12 cellular contexts compared by ENCODE assay signal in the genomic region with DNA sequence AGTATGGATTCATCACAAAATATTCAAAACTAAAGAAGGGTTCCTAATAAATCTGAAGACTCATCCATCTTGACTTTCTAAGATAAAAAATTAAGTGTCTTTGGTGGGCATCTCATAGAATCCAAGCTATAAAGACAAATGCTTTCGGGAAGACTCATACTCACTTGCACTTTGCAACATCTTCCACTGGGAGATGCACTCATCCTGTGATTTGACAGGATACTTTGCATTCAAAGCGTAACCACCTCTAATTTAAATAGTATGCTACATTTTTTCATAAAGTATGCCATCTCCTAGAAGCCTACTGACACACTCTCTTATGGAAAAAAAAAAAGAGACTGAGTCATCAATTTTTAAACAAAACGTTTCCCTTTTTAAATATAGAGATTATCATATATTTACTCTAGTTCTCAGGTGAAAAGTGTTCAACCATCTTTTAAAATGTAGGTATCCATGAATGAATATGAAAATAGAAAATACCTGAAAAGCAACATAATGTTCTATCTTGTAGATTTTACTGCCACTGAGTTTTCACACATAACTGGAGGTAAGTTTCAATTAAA.
DNase-seq lines count a peak whose midpoint lies in the region; ATAC-seq, FAIRE-seq and TF ChIP-seq lines count a peak whose summit lies in the region.
"Had no signal": no experiment of that assay in that cellular context is flagged by ENCODE, and none has a peak within 500 bp of the region (broad histone marks: within the 10 kb centered on the region; RNA-seq: fewer than 3 reads in every experiment).

No MANE protein-coding gene starts in this region.

- H3K4me2 ChIP-seq in HepG2 (ENCODE audit: low read depth, low read length) = no peak overlapping the region

- 7% methylated on average over 3 of the region's 3 CpGs for WGBS in HepG2 (ENCODE audit: low lambda C conversion rate)
- WGBS in right lobe of liver (ENCODE audit: insufficient coverage, low coverage, low lambda C conversion rate, missing lambda C conversion rate) = 30% methylated on average over 3 of the region's 3 CpGs
- 60 to 70% methylated on average over 3 of the region's 3 CpGs for WGBS in body of pancreas, 2 donors

- TF ChIP-seq POLR2A in HepG2 (IDR thresholded peaks at IDR 0.05; ENCODE audit: insufficient read depth in 1 of 2, low read depth in 2 of 2, low read length in 2 of 2) (no peak), right lobe of liver (IDR thresholded peaks at IDR 0.05) (no peak), body of pancreas (IDR thresholded peaks at IDR 0.05) (no peak)

- intact Hi-C loops in HepG2 (cut with micrococcal nuclease; ENCODE audit: unreplicated experiment) (loop anchor here (10.0 kb wide), 1 partner anchor 228 kb away; no protein-coding TSS in a partner anchor), right lobe of liver (cut with DNase I) (no loop called here), body of pancreas (cut with DNase I) (no loop called here)

- TF ChIP-seq EP300 in HepG2 (IDR thresholded peaks at IDR 0.05; ENCODE audit: low read depth in 2 of 2, low read length in 2 of 2) = no peak
- TF ChIP-seq EP300 in HepG2 (CRISPR knock-in tag; IDR thresholded peaks at IDR 0.05; ENCODE audit: borderline replicate concordance) = no peak

- H3K27me3 ChIP-seq in HepG2 (ENCODE audit: control insufficient read depth in 1 of 2, insufficient read depth in 2 of 2, low read length in 2 of 2) = no peaks in the 10 kb centered on the region
- H3K27me3 ChIP-seq in right lobe of liver = no peaks in the 10 kb centered on the region
- H3K27me3 ChIP-seq in body of pancreas = no peaks in the 10 kb centered on the region
- peaks cover 2% of the 10 kb centered on the region for H3K27me3 ChIP-seq in WERI-Rb-1 (ENCODE audit: insufficient read depth, low read depth, severe bottlenecking)
- H3K27me3 ChIP-seq: suprapubic skin had no signal

- TF ChIP-seq CTCF in HepG2 (CRISPR knock-in tag; IDR thresholded peaks at IDR 0.05) (peak; percentile 38; the same call in 1 of the 2 replicates), right lobe of liver (IDR thresholded peaks at IDR 0.05) (peak in 2 of 4 donors; percentile 8 to 37), body of pancreas (IDR thresholded peaks at IDR 0.05) (no peak), WERI-Rb-1 (IDR thresholded peaks at IDR 0.05; ENCODE audit: low read depth, low read length) (no peak)

- POLR2A ChIA-PET in HepG2 (lab: Yijun Ruan, JAX) = no interaction called here

- no peaks in the 10 kb centered on the region for H4K20me1 ChIP-seq in HepG2 (ENCODE audit: insufficient read depth, low read length)

- H3K36me3 ChIP-seq in HepG2 (replicated peaks in 1 of 2; ENCODE audit: control insufficient read depth in 1 of 2, insufficient read depth in 2 of 2, low read length in 2 of 2) (no peaks in the 10 kb centered on the region), right lobe of liver (no peaks in the 10 kb centered on the region), body of pancreas (replicated peaks in 1 of 2; ENCODE audit: insufficient read depth in 1 of 2, low read depth in 2 of 2) (no peaks in the 10 kb centered on the region), WERI-Rb-1 (no peaks in the 10 kb centered on the region)
- H3K36me3 ChIP-seq: suprapubic skin had no signal

- no peak for ATAC-seq in HepG2
- ATAC-seq in right lobe of liver = no peak
- ATAC-seq in body of pancreas = no peak
- no peak for ATAC-seq in activated naive CD4-positive, alpha-beta T cell treated with anti-CD3 and anti-CD28 coated beads, Interleukin-2, amount 50 U/mL, for 72 hours
- ATAC-seq: activated T-cell treated with anti-CD3 and anti-CD28 coated beads, Interleukin-2, amount 50 U/mL, for 4 hours had no signal

- no peak overlapping the region for H3K9ac ChIP-seq in HepG2 (ENCODE audit: insufficient read depth, low read depth, low read length)

- no peak for FAIRE-seq in HepG2 (lab: Jason Lieb, UNC)

- no peaks in the 10 kb centered on the region for H3K4me1 ChIP-seq in HepG2 (ENCODE audit: insufficient read depth, low read length)
- no peaks in the 10 kb centered on the region for H3K4me1 ChIP-seq in right lobe of liver
- peaks cover 6% of the 10 kb centered on the region for H3K4me1 ChIP-seq in body of pancreas
- H3K4me1 ChIP-seq: suprapubic skin had no signal

- H3K9me3 ChIP-seq in HepG2 (ENCODE audit: low read length) (no peaks in the 10 kb centered on the region), right lobe of liver (no peaks in the 10 kb centered on the region), body of pancreas (no peaks in the 10 kb centered on the region), WERI-Rb-1 (ENCODE audit: severe bottlenecking) (no peaks in the 10 kb centered on the region)
- H3K9me3 ChIP-seq: suprapubic skin had no signal

- no peak overlapping the region for H3K4me3 ChIP-seq in HepG2 (replicated peaks in 1 of 3; ENCODE audit: insufficient read depth in 1 of 3, low read depth in 2 of 3, low read length in 3 of 3)
- H3K4me3 ChIP-seq in right lobe of liver = no peak overlapping the region
- no peak overlapping the region for H3K4me3 ChIP-seq in body of pancreas
- no peak overlapping the region for H3K4me3 ChIP-seq in WERI-Rb-1 (ENCODE audit: low read depth, low read length)
- H3K4me3 ChIP-seq: suprapubic skin had no signal

- H3K79me2 ChIP-seq in HepG2 (ENCODE audit: insufficient read depth, low read length) = no peaks in the 10 kb centered on the region

- H2AFZ ChIP-seq in HepG2 (ENCODE audit: low read length) = no peak overlapping the region

- DNase-seq in HepG2 (ENCODE audit: low spot score) = peak; percentile 0
- DNase-seq in right lobe of liver = no peak
- DNase-seq in RKO (ENCODE audit: low spot score) = peak; percentile 46
- peak; percentile 30 for DNase-seq in fibroblast of gingiva (ENCODE audit: low read depth)
- no peak for DNase-seq in body of pancreas
- no peak for DNase-seq in activated naive CD4-positive, alpha-beta T cell treated with anti-CD3 and anti-CD28 coated beads, Interleukin-2, amount 50 U/mL, for 72 hours (ENCODE audit: low spot score in 2 of 2)
- no peak for DNase-seq in WERI-Rb-1
- no peak for DNase-seq in NOMO-1 treated with DMSO at 0.1 percent for 48 hours (lab: John Stamatoyannopoulos, UW; ENCODE audit: unreplicated experiment)
- DNase-seq: activated T-cell treated with anti-CD3 and anti-CD28 coated beads, Interleukin-2, amount 50 U/mL, for 4 hours; stimulated activated CD4-positive, alpha-beta T cell treated with anti-CD3 and anti-CD28 coated beads, Interleukin-15, amount 100 ng/mL, for 24 hours; T-helper 1 cell had no signal

- H3K27ac ChIP-seq in HepG2 (ENCODE audit: extremely low read length, insufficient read depth, low read length) (no peak overlapping the region), right lobe of liver (no peak overlapping the region), body of pancreas (no peak overlapping the region), WERI-Rb-1 (no peak overlapping the region)
- H3K27ac ChIP-seq: suprapubic skin had no signal

- no peak overlapping the region for H3K27ac Mint-ChIP-seq in activated naive CD4-positive, alpha-beta T cell treated with anti-CD3 and anti-CD28 coated beads, Interleukin-2, amount 50 U/mL, for 72 hours

- in situ Hi-C loops in HepG2 (cut with HindIII; ENCODE audit: extremely low pct_ligation_motif_present, low pct_unique_long_range_greater_than_20kb) = no loop called here

- no peak for TF ChIP-seq RAD21 in HepG2 (CRISPR knock-in tag; IDR thresholded peaks at IDR 0.05)

- H3K9me3 Mint-ChIP-seq in activated naive CD4-positive, alpha-beta T cell treated with anti-CD3 and anti-CD28 coated beads, Interleukin-2, amount 50 U/mL, for 72 hours = no peaks in the 10 kb centered on the region

- no peaks in the 10 kb centered on the region for H3K36me3 Mint-ChIP-seq in activated naive CD4-positive, alpha-beta T cell treated with anti-CD3 and anti-CD28 coated beads, Interleukin-2, amount 50 U/mL, for 72 hours

- BruUV-seq in HepG2 (replicated peaks; lab: Mats Ljungman, UMichigan) = no TSS peak

- CTCF ChIA-PET in HepG2 (lab: Yijun Ruan, JAX; ENCODE audit: low intra/inter-chr PET ratio, low total read pairs) = no interaction called here

TF ChIP-seq in HepG2, 621 proteins besides CTCF, POLR2A, EP300 and RAD21 (continues in another document):
- TF ChIP-seq ZNF337 (CRISPR knock-in tag; IDR thresholded peaks at IDR 0.05; ENCODE audit: borderline replicate concordance, low read depth) (no peak), MAFF (IDR thresholded peaks at IDR 0.05; ENCODE audit: low read depth, low read length) (0 out of 2 replicates have a peak, but pooled peaks have one; percentile 32), HNRNPL (IDR thresholded peaks at IDR 0.05; ENCODE audit: low read depth, low read length) (no peak), HNF4A (CRISPR knock-in tag; IDR thresholded peaks at IDR 0.05) (no peak), HMG20B (CRISPR knock-in tag; conservative IDR thresholded peaks at IDR 0.05) (no peak)
- TF ChIP-seq, protein P1, sequence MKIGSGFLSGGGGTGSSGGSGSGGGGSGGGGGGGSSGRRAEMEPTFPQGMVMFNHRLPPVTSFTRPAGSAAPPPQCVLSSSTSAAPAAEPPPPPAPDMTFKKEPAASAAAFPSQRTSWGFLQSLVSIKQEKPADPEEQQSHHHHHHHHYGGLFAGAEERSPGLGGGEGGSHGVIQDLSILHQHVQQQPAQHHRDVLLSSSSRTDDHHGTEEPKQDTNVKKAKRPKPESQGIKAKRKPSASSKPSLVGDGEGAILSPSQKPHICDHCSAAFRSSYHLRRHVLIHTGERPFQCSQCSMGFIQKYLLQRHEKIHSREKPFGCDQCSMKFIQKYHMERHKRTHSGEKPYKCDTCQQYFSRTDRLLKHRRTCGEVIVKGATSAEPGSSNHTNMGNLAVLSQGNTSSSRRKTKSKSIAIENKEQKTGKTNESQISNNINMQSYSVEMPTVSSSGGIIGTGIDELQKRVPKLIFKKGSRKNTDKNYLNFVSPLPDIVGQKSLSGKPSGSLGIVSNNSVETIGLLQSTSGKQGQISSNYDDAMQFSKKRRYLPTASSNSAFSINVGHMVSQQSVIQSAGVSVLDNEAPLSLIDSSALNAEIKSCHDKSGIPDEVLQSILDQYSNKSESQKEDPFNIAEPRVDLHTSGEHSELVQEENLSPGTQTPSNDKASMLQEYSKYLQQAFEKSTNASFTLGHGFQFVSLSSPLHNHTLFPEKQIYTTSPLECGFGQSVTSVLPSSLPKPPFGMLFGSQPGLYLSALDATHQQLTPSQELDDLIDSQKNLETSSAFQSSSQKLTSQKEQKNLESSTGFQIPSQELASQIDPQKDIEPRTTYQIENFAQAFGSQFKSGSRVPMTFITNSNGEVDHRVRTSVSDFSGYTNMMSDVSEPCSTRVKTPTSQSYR (CRISPR knock-in tag; IDR thresholded peaks at IDR 0.05; ENCODE audit: borderline replicate concordance) = no peak
- TF ChIP-seq, protein P2, sequence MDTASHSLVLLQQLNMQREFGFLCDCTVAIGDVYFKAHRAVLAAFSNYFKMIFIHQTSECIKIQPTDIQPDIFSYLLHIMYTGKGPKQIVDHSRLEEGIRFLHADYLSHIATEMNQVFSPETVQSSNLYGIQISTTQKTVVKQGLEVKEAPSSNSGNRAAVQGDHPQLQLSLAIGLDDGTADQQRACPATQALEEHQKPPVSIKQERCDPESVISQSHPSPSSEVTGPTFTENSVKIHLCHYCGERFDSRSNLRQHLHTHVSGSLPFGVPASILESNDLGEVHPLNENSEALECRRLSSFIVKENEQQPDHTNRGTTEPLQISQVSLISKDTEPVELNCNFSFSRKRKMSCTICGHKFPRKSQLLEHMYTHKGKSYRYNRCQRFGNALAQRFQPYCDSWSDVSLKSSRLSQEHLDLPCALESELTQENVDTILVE (CRISPR knock-in tag; IDR thresholded peaks at IDR 0.05) = no peak

Comparison
In these comparisons a context has a peak if more than half of its experiments do, and no peak if none do; other contexts are left out.
1. DNase-seq: peak in HepG2 (single experiment), RKO (single experiment) and fibroblast of gingiva (single experiment); none in right lobe of liver (0 of 3), body of pancreas (0 of 4), activated naive CD4-positive, alpha-beta T cell treated with anti-CD3 and anti-CD28 coated beads, Interleukin-2, amount 50 U/mL, for 72 hours (0 of 2), WERI-Rb-1 (single experiment) and NOMO-1 treated with DMSO at 0.1 percent for 48 hours (single experiment).